1 cellular context compared by ENCODE assay signal in genomic region chr17:75940727-75941441, GRCh38.
TF ChIP-seq lines count a peak whose summit lies in the region.

TSS of gene FBF1 (minus strand) at chr17:75941042. CDS start at chr17:75938149, 2,893 bp downstream.

TF ChIP-seq in HepG2, 621 proteins besides CTCF, POLR2A, EP300 and RAD21 (continued from another document and continues in another):
- TF ChIP-seq, protein P1, sequence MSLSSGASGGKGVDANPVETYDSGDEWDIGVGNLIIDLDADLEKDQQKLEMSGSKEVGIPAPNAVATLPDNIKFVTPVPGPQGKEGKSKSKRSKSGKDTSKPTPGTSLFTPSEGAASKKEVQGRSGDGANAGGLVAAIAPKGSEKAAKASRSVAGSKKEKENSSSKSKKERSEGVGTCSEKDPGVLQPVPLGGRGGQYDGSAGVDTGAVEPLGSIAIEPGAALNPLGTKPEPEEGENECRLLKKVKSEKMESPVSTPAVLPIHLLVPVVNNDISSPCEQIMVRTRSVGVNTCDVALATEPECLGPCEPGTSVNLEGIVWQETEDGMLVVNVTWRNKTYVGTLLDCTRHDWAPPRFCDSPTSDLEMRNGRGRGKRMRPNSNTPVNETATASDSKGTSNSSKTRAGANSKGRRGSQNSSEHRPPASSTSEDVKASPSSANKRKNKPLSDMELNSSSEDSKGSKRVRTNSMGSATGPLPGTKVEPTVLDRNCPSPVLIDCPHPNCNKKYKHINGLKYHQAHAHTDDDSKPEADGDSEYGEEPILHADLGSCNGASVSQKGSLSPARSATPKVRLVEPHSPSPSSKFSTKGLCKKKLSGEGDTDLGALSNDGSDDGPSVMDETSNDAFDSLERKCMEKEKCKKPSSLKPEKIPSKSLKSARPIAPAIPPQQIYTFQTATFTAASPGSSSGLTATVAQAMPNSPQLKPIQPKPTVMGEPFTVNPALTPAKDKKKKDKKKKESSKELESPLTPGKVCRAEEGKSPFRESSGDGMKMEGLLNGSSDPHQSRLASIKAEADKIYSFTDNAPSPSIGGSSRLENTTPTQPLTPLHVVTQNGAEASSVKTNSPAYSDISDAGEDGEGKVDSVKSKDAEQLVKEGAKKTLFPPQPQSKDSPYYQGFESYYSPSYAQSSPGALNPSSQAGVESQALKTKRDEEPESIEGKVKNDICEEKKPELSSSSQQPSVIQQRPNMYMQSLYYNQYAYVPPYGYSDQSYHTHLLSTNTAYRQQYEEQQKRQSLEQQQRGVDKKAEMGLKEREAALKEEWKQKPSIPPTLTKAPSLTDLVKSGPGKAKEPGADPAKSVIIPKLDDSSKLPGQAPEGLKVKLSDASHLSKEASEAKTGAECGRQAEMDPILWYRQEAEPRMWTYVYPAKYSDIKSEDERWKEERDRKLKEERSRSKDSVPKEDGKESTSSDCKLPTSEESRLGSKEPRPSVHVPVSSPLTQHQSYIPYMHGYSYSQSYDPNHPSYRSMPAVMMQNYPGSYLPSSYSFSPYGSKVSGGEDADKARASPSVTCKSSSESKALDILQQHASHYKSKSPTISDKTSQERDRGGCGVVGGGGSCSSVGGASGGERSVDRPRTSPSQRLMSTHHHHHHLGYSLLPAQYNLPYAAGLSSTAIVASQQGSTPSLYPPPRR (CRISPR knock-in tag; IDR thresholded peaks at IDR 0.05; ENCODE audit: borderline replicate concordance): peak; percentile 76
- TF ChIP-seq ZBTB44 (CRISPR knock-in tag; IDR thresholded peaks at IDR 0.05): peak; percentile 55
- TF ChIP-seq, protein P2, sequence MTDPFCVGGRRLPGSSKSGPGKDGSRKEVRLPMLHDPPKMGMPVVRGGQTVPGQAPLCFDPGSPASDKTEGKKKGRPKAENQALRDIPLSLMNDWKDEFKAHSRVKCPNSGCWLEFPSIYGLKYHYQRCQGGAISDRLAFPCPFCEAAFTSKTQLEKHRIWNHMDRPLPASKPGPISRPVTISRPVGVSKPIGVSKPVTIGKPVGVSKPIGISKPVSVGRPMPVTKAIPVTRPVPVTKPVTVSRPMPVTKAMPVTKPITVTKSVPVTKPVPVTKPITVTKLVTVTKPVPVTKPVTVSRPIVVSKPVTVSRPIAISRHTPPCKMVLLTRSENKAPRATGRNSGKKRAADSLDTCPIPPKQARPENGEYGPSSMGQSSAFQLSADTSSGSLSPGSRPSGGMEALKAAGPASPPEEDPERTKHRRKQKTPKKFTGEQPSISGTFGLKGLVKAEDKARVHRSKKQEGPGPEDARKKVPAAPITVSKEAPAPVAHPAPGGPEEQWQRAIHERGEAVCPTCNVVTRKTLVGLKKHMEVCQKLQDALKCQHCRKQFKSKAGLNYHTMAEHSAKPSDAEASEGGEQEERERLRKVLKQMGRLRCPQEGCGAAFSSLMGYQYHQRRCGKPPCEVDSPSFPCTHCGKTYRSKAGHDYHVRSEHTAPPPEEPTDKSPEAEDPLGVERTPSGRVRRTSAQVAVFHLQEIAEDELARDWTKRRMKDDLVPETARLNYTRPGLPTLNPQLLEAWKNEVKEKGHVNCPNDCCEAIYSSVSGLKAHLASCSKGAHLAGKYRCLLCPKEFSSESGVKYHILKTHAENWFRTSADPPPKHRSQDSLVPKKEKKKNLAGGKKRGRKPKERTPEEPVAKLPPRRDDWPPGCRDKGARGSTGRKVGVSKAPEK (CRISPR knock-in tag; IDR thresholded peaks at IDR 0.05; ENCODE audit: borderline replicate concordance): 0 out of 2 replicates have a peak, but pooled peaks have one; percentile 67
- peak; percentile 87 for TF ChIP-seq NR2C2 (CRISPR knock-in tag; IDR thresholded peaks at IDR 0.05; ENCODE audit: borderline replicate concordance)
- TF ChIP-seq, protein P3, sequence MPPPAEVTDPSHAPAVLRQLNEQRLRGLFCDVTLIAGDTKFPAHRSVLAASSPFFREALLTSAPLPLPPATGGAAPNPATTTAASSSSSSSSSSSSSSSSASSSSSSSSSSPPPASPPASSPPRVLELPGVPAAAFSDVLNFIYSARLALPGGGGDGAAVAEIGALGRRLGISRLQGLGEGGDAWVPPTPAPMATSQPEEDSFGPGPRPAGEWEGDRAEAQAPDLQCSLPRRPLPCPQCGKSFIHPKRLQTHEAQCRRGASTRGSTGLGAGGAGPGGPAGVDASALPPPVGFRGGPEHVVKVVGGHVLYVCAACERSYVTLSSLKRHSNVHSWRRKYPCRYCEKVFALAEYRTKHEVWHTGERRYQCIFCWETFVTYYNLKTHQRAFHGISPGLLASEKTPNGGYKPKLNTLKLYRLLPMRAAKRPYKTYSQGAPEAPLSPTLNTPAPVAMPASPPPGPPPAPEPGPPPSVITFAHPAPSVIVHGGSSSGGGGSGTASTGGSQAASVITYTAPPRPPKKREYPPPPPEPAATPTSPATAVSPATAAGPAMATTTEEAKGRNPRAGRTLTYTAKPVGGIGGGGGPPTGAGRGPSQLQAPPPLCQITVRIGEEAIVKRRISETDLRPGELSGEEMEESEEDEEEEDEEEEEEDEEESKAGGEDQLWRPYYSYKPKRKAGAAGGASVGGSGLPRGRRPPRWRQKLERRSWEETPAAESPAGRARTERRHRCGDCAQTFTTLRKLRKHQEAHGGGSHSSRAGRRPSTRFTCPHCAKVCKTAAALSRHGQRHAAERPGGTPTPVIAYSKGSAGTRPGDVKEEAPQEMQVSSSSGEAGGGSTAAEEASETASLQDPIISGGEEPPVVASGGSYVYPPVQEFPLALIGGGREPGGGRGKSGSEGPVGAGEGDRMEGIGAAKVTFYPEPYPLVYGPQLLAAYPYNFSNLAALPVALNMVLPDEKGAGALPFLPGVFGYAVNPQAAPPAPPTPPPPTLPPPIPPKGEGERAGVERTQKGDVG (CRISPR knock-in tag; IDR thresholded peaks at IDR 0.05; ENCODE audit: borderline replicate concordance): no peak
- peak; percentile 68; the same call in 1 of the 2 replicates for TF ChIP-seq TOE1 (CRISPR knock-in tag; IDR thresholded peaks at IDR 0.05)
- TF ChIP-seq SRSF1 (optimal IDR thresholded peaks at IDR 0.05; ENCODE audit: low read depth, low read length): peak; percentile 70
- peak; percentile 66; the same call in 1 of the 2 replicates for TF ChIP-seq ZNF329 (CRISPR knock-in tag; IDR thresholded peaks at IDR 0.05; ENCODE audit: low read depth)
- peak; percentile 80; the same call in 1 of the 2 replicates for TF ChIP-seq FOXM1 (CRISPR knock-in tag; IDR thresholded peaks at IDR 0.05)
- peak; percentile 95 for TF ChIP-seq CCDC6 (CRISPR knock-in tag; IDR thresholded peaks at IDR 0.05)
- peak; percentile 53 for TF ChIP-seq CREB1 (IDR thresholded peaks at IDR 0.05)
- TF ChIP-seq CREB1 (CRISPR knock-in tag; IDR thresholded peaks at IDR 0.05): no peak
- 0 out of 2 replicates have a peak, but pooled peaks have one; percentile 2 for TF ChIP-seq FOXO4 (CRISPR knock-in tag; conservative IDR thresholded peaks at IDR 0.05)
- TF ChIP-seq ZNF547 (CRISPR knock-in tag; IDR thresholded peaks at IDR 0.05): peak; percentile 92
- peak; percentile 46; the same call in 1 of the 2 replicates for TF ChIP-seq MLX (CRISPR knock-in tag; IDR thresholded peaks at IDR 0.05)
- no peak for TF ChIP-seq ZNF674 (CRISPR knock-in tag; IDR thresholded peaks at IDR 0.05; ENCODE audit: low read depth)
- peak; percentile 97 for TF ChIP-seq ZNF605 (CRISPR knock-in tag; IDR thresholded peaks at IDR 0.05)
- TF ChIP-seq LBX2 (CRISPR knock-in tag; IDR thresholded peaks at IDR 0.05; ENCODE audit: borderline replicate concordance): 0 out of 2 replicates have a peak, but pooled peaks have one; percentile 77
- TF ChIP-seq, protein P4, sequence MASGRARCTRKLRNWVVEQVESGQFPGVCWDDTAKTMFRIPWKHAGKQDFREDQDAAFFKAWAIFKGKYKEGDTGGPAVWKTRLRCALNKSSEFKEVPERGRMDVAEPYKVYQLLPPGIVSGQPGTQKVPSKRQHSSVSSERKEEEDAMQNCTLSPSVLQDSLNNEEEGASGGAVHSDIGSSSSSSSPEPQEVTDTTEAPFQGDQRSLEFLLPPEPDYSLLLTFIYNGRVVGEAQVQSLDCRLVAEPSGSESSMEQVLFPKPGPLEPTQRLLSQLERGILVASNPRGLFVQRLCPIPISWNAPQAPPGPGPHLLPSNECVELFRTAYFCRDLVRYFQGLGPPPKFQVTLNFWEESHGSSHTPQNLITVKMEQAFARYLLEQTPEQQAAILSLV (CRISPR knock-in tag; IDR thresholded peaks at IDR 0.05; ENCODE audit: borderline replicate concordance): peak; percentile 95; the same call in 1 of the 2 replicates
- TF ChIP-seq NPAS2 (CRISPR knock-in tag; IDR thresholded peaks at IDR 0.05; ENCODE audit: borderline replicate concordance): no peak
- peak; percentile 16; the same call in 1 of the 2 replicates for TF ChIP-seq ZKSCAN1 (IDR thresholded peaks at IDR 0.05; ENCODE audit: low read length)
- no peak for TF ChIP-seq ZNF432 (CRISPR knock-in tag; IDR thresholded peaks at IDR 0.05; ENCODE audit: borderline replicate concordance)
- peak; percentile 45 for TF ChIP-seq RARA (CRISPR knock-in tag; IDR thresholded peaks at IDR 0.05)
- TF ChIP-seq CENPT (CRISPR knock-in tag; IDR thresholded peaks at IDR 0.05; ENCODE audit: low read depth): peak; percentile 92
- TF ChIP-seq, protein P5, sequence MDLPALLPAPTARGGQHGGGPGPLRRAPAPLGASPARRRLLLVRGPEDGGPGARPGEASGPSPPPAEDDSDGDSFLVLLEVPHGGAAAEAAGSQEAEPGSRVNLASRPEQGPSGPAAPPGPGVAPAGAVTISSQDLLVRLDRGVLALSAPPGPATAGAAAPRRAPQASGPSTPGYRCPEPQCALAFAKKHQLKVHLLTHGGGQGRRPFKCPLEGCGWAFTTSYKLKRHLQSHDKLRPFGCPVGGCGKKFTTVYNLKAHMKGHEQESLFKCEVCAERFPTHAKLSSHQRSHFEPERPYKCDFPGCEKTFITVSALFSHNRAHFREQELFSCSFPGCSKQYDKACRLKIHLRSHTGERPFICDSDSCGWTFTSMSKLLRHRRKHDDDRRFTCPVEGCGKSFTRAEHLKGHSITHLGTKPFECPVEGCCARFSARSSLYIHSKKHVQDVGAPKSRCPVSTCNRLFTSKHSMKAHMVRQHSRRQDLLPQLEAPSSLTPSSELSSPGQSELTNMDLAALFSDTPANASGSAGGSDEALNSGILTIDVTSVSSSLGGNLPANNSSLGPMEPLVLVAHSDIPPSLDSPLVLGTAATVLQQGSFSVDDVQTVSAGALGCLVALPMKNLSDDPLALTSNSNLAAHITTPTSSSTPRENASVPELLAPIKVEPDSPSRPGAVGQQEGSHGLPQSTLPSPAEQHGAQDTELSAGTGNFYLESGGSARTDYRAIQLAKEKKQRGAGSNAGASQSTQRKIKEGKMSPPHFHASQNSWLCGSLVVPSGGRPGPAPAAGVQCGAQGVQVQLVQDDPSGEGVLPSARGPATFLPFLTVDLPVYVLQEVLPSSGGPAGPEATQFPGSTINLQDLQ (CRISPR knock-in tag; IDR thresholded peaks at IDR 0.05): peak; percentile 82; the same call in 1 of the 2 replicates
- TF ChIP-seq GATA4 (IDR thresholded peaks at IDR 0.05; ENCODE audit: borderline replicate concordance, low read depth): peak; percentile 75; the same call in 1 of the 2 replicates
- TF ChIP-seq RNF2 (conservative IDR thresholded peaks at IDR 0.05; ENCODE audit: low read depth): no peak; the same call in 1 of the 2 replicates
- peak; percentile 46; the same call in 1 of the 2 replicates for TF ChIP-seq CREM (IDR thresholded peaks at IDR 0.05)
- no peak for TF ChIP-seq CREM (CRISPR knock-in tag; IDR thresholded peaks at IDR 0.05)
- TF ChIP-seq TBX2 (CRISPR knock-in tag; IDR thresholded peaks at IDR 0.05; ENCODE audit: borderline replicate concordance): peak; percentile 91
- TF ChIP-seq TOPORS (CRISPR knock-in tag; IDR thresholded peaks at IDR 0.05): 0 out of 2 replicates have a peak, but pooled peaks have one; percentile 73
- peak; percentile 76; the same call in 1 of the 2 replicates for TF ChIP-seq ZNF34 (CRISPR knock-in tag; IDR thresholded peaks at IDR 0.05; ENCODE audit: borderline replicate concordance)
- TF ChIP-seq SOX6 (IDR thresholded peaks at IDR 0.05): no peak
- peak; percentile 85 for TF ChIP-seq SOX6 (CRISPR knock-in tag; IDR thresholded peaks at IDR 0.05)
- peak; percentile 59; the same call in 1 of the 2 replicates for TF ChIP-seq GFI1 (CRISPR knock-in tag; IDR thresholded peaks at IDR 0.05; ENCODE audit: borderline replicate concordance)
- TF ChIP-seq JUNB (CRISPR knock-in tag; IDR thresholded peaks at IDR 0.05; ENCODE audit: borderline replicate concordance): no peak
